ENCODE assay signal across 13 cellular contexts in genomic region chr15:81284256-81285031, GRCh38. TPM values are rescaled to one million over a fixed set of nuclear protein-coding genes. Genes with fewer than 3 reads are reported as not detected.
A peak's percentile ranks its signal among the peaks of the same experiment; 100 is the strongest.
DNase-seq lines count a peak whose midpoint lies in the region; ATAC-seq lines count a peak whose summit lies in the region.
"Had no signal": no experiment of that assay in that cellular context is flagged by ENCODE, and none has a peak within 500 bp of the region (broad histone marks: within the 10 kb centered on the region; RNA-seq: fewer than 3 reads in every experiment).

No MANE protein-coding gene starts in this region.

- H3K4me1 Mint-ChIP-seq in activated naive CD4-positive, alpha-beta T cell treated with anti-CD3 and anti-CD28 coated beads for 36 hours (ENCODE audit: low read depth): peaks cover 84% of the 10 kb centered on the region
- peaks cover 54 to 70% of the 10 kb centered on the region in 2 donors for H3K4me1 Mint-ChIP-seq in stimulated activated naive B cell treated with anti-CD40 and anti-IgM and Interleukin-4, amounts not matched to agents 10 μg/mL and 1 μg/mL and 100 μg/mL, for 72 hours

- peak overlapping the region; percentile 19 for H3K4me3 Mint-ChIP-seq in activated naive CD4-positive, alpha-beta T cell treated with anti-CD3 and anti-CD28 coated beads for 36 hours
- H3K4me3 Mint-ChIP-seq in stimulated activated naive B cell treated with anti-CD40 and anti-IgM and Interleukin-4, amounts not matched to agents 10 μg/mL and 1 μg/mL and 100 μg/mL, for 72 hours: peak overlapping the region; percentile 74 to 83

- intact Hi-C loops in activated naive CD4-positive, alpha-beta T cell treated with anti-CD3 and anti-CD28 coated beads for 36 hours (cut with micrococcal nuclease): loop anchor here (10.0 kb wide), 1 partner anchor 1120 kb away; no protein-coding TSS in a partner anchor

- no peaks in the 10 kb centered on the region for H3K9me3 ChIP-seq in effector memory CD4-positive, alpha-beta T cell (ENCODE audit: control insufficient read depth, low read length)

- CTCF ChIA-PET in activated naive CD4-positive, alpha-beta T cell treated with anti-CD3 and anti-CD28 coated beads for 36 hours (lab: Charles Lee): interaction anchor here (0.5 to 2.7 kb wide), 4 partner anchors 9 to 49 kb away, joined by 3 to 12 read pairs (median 9); no protein-coding TSS in a partner anchor

- H3K27me3 ChIP-seq in effector memory CD4-positive, alpha-beta T cell (replicated peaks; ENCODE audit: control insufficient read depth, insufficient read depth, low read length, poor library complexity, severe bottlenecking): no peaks in the 10 kb centered on the region

- H3K27ac Mint-ChIP-seq in activated naive CD4-positive, alpha-beta T cell treated with anti-CD3 and anti-CD28 coated beads for 36 hours: peak overlapping the region; percentile 95
- H3K27ac Mint-ChIP-seq in activated naive CD4-positive, alpha-beta T cell treated with anti-CD3 and anti-CD28 coated beads, Interleukin-2, amount 50 U/mL, for 72 hours: peak overlapping the region in 1 of 2 donors; percentile 85
- H3K27ac Mint-ChIP-seq in stimulated activated naive B cell treated with anti-CD40 and anti-IgM and Interleukin-4, amounts not matched to agents 10 μg/mL and 1 μg/mL and 100 μg/mL, for 72 hours: peak overlapping the region; percentile 98

- H3K36me3 ChIP-seq in effector memory CD4-positive, alpha-beta T cell (ENCODE audit: control insufficient read depth, insufficient read depth, low read length): no peaks in the 10 kb centered on the region

- H3K36me3 Mint-ChIP-seq in activated naive CD4-positive, alpha-beta T cell treated with anti-CD3 and anti-CD28 coated beads for 36 hours (ENCODE audit: low read depth): peaks cover 30% of the 10 kb centered on the region
- peaks cover 20 to 37% of the 10 kb centered on the region in 2 donors for H3K36me3 Mint-ChIP-seq in activated naive CD4-positive, alpha-beta T cell treated with anti-CD3 and anti-CD28 coated beads, Interleukin-2, amount 50 U/mL, for 72 hours
- H3K36me3 Mint-ChIP-seq in stimulated activated naive B cell treated with anti-CD40 and anti-IgM and Interleukin-4, amounts not matched to agents 10 μg/mL and 1 μg/mL and 100 μg/mL, for 72 hours: peaks cover 5 to 44% of the 10 kb centered on the region in 2 donors

- H3K4me1 ChIP-seq in effector memory CD4-positive, alpha-beta T cell (ENCODE audit: control insufficient read depth, insufficient read depth, low read length, poor library complexity, severe bottlenecking): peaks cover 47% of the 10 kb centered on the region

- H3K27me3 Mint-ChIP-seq in activated naive CD4-positive, alpha-beta T cell treated with anti-CD3 and anti-CD28 coated beads for 36 hours (ENCODE audit: low read depth): no peaks in the 10 kb centered on the region
- H3K27me3 Mint-ChIP-seq in stimulated activated naive B cell treated with anti-CD40 and anti-IgM and Interleukin-4, amounts not matched to agents 10 μg/mL and 1 μg/mL and 100 μg/mL, for 72 hours: no peaks in the 10 kb centered on the region

- no peak overlapping the region for H3K4me3 ChIP-seq in effector memory CD4-positive, alpha-beta T cell (ENCODE audit: insufficient read depth, low read depth, low read length, poor library complexity, severe bottlenecking)

- peaks cover 3% of the 10 kb centered on the region for H3K9me3 Mint-ChIP-seq in activated naive CD4-positive, alpha-beta T cell treated with anti-CD3 and anti-CD28 coated beads for 36 hours
- peaks cover 9 to 27% of the 10 kb centered on the region in 2 donors for H3K9me3 Mint-ChIP-seq in activated naive CD4-positive, alpha-beta T cell treated with anti-CD3 and anti-CD28 coated beads, Interleukin-2, amount 50 U/mL, for 72 hours
- peaks cover 5 to 12% of the 10 kb centered on the region in 2 donors for H3K9me3 Mint-ChIP-seq in stimulated activated naive B cell treated with anti-CD40 and anti-IgM and Interleukin-4, amounts not matched to agents 10 μg/mL and 1 μg/mL and 100 μg/mL, for 72 hours

- no peak overlapping the region for H3K27ac ChIP-seq in effector memory CD4-positive, alpha-beta T cell (ENCODE audit: insufficient read depth, low read length, poor library complexity, severe bottlenecking)

- ATAC-seq in activated naive CD4-positive, alpha-beta T cell treated with anti-CD3 and anti-CD28 coated beads, Interleukin-2, amount 50 U/mL, for 72 hours: no peak
- ATAC-seq in HG03103 (IDR thresholded peaks at IDR 0.05; ENCODE audit: low read depth, unreplicated experiment) (peak; percentile 48), GM19452 (IDR thresholded peaks at IDR 0.05; ENCODE audit: unreplicated experiment) (no peak)
- ATAC-seq in stimulated activated naive B cell treated with anti-CD40 and anti-IgM and Interleukin-4, amounts not matched to agents 10 μg/mL and 1 μg/mL and 100 μg/mL, for 72 hours (replicated peaks): no peak
- ATAC-seq: SK-N-SH treated with all-trans-retinoic acid at 6 μM for 48 hours had no signal

- DNase-seq in activated naive CD4-positive, alpha-beta T cell treated with anti-CD3 and anti-CD28 coated beads for 36 hours: no peak
- DNase-seq in activated naive CD4-positive, alpha-beta T cell treated with anti-CD3 and anti-CD28 coated beads, Interleukin-2, amount 50 U/mL, for 72 hours (ENCODE audit: low spot score in 2 of 2): no peak
- DNase-seq in activated CD8-positive, alpha-beta memory T cell treated with anti-CD3 and anti-CD28 coated beads, Interleukin-2, amount 50 U/mL, for 48 hours: peak; percentile 26
- DNase-seq in stimulated activated naive B cell treated with anti-CD40 and anti-IgM and Interleukin-4, amounts not matched to agents 10 μg/mL and 1 μg/mL and 100 μg/mL, for 72 hours: no peak
- DNase-seq in effector memory CD4-positive, alpha-beta T cell: no peak
- DNase-seq in effector CD4-positive, alpha-beta T cell: no peak
- DNase-seq: ACHN; central memory CD4-positive, alpha-beta T cell; mammary epithelial cell; small intestine had no signal

RNA-seq across cellular contexts. Expression of gene STARD5, which starts 39.5 kb away (rescaled TPM):
- total RNA-seq in activated naive CD4-positive, alpha-beta T cell treated with anti-CD3 and anti-CD28 coated beads for 36 hours: 10 to 100 TPM; 10.1 to 11.7 TPM
- 1 to 10 TPM; 8.0 to 8.8 TPM for total RNA-seq in activated naive CD4-positive, alpha-beta T cell treated with anti-CD3 and anti-CD28 coated beads, Interleukin-2, amount 50 U/mL, for 72 hours
